Comparison of ENCODE assay signal across 15 cellular contexts in genomic region chr3:132625613-132626012, GRCh38. TPM values are rescaled to one million over a fixed set of nuclear protein-coding genes. Genes with fewer than 3 reads are reported as not detected.
DNase-seq lines count a peak whose midpoint lies in the region; ATAC-seq and TF ChIP-seq lines count a peak whose summit lies in the region.
"Had no signal": no experiment of that assay in that cellular context is flagged by ENCODE, and none has a peak within 500 bp of the region (broad histone marks: within the 10 kb centered on the region; RNA-seq: fewer than 3 reads in every experiment).

No MANE protein-coding gene starts in this region.

- peak; percentile 55 for DNase-seq in OCI-LY7 (ENCODE audit: low spot score)
- no peak for DNase-seq in occipital lobe (lab: John Stamatoyannopoulos, UW)
- DNase-seq in PC-9, result no peak
- no peak for DNase-seq in putamen (ENCODE audit: low spot score)
- DNase-seq: CD4-positive, CD25-positive, alpha-beta regulatory T cell; endodermal cell; hippocampal formation; NCI-H187 treated with DMSO at 0.1 percent for 48 hours; T-helper 2 cell had no signal

- no peaks in the 10 kb centered on the region for H3K79me2 ChIP-seq in OCI-LY7 (ENCODE audit: insufficient read depth, low read depth, low read length)
- no peaks in the 10 kb centered on the region for H3K79me2 ChIP-seq in PC-9 (ENCODE audit: low read depth)

- no peak for TF ChIP-seq POLR2A in GM18505 (IDR thresholded peaks at IDR 0.05; ENCODE audit: borderline replicate concordance, extremely low read depth, insufficient read depth, insufficient read length)

- no peaks in the 10 kb centered on the region for H3K9me2 ChIP-seq in OCI-LY7 (ENCODE audit: insufficient read depth, low read length)
- no peaks in the 10 kb centered on the region for H3K9me2 ChIP-seq in PC-9 (ENCODE audit: insufficient read depth)

- peak overlapping the region; percentile 30; the same call in 1 of the 2 replicates for H2AFZ ChIP-seq in OCI-LY7 (ENCODE audit: low read length)
- no peak overlapping the region for H2AFZ ChIP-seq in PC-9

- TF ChIP-seq CTCF in OCI-LY7 (conservative IDR thresholded peaks at IDR 0.05; ENCODE audit: low read length), result no peak
- no peak for TF ChIP-seq CTCF in PC-9 (conservative IDR thresholded peaks at IDR 0.05)

- peak; percentile 93 for ATAC-seq in GM18505 (IDR thresholded peaks at IDR 0.05; ENCODE audit: unreplicated experiment)
- ATAC-seq in GM21367 (IDR thresholded peaks at IDR 0.05; ENCODE audit: unreplicated experiment), result peak; percentile 80
- ATAC-seq in HG03060 (IDR thresholded peaks at IDR 0.05; ENCODE audit: low read depth, unreplicated experiment), result peak; percentile 65
- ATAC-seq in HG02840 (IDR thresholded peaks at IDR 0.05; ENCODE audit: low FRiP score, unreplicated experiment), result no peak

- H3F3A ChIP-seq in PC-9 (ENCODE audit: insufficient read depth, low read depth), result 0 out of 2 replicates have a peak, but pooled peaks cover 4% of the 10 kb centered on the region

- peak overlapping the region; percentile 54 for H3K4me2 ChIP-seq in OCI-LY7 (ENCODE audit: low read length)
- H3K4me2 ChIP-seq in PC-9, result no peak overlapping the region

- H3K27me3 ChIP-seq in PC-9 (ENCODE audit: insufficient read depth, low read depth), result no peaks in the 10 kb centered on the region
- H3K27me3 ChIP-seq: vagina had no signal

- CTCF ChIA-PET in OCI-LY7 (lab: Charles Lee; ENCODE audit: unreplicated experiment) (interaction anchor here (0.7 to 0.9 kb wide), 2 partner anchors 10 to 11 kb away, joined by 3 read pairs; no protein-coding TSS in a partner anchor), PC-9 (lab: Charles Lee) (no interaction called here)

- intact Hi-C loops in OCI-LY7 (cut with micrococcal nuclease; ENCODE audit: unreplicated experiment), result loop anchor here (5.0 kb wide), 1 partner anchor 208 kb away; the partner anchor contains the start of gene DNAJC13
- intact Hi-C loops in PC-9 (cut with micrococcal nuclease; ENCODE audit: unreplicated experiment), result loop anchor here (1.0 kb wide), 1 partner anchor 50 kb away; no protein-coding TSS in a partner anchor

- BruUV-seq in OCI-LY7 (replicated peaks; lab: Mats Ljungman, UMichigan) (no TSS peak), PC-9 (replicated peaks; lab: Mats Ljungman, UMichigan) (no TSS peak)

- no peaks in the 10 kb centered on the region for H4K20me1 ChIP-seq in OCI-LY7 (ENCODE audit: insufficient read depth, low read length)
- H4K20me1 ChIP-seq in PC-9 (ENCODE audit: insufficient read depth), result no peaks in the 10 kb centered on the region

- no peaks in the 10 kb centered on the region for H3K9me3 ChIP-seq in OCI-LY7 (ENCODE audit: low read length)
- no peaks in the 10 kb centered on the region; the same call in 1 of the 2 replicates for H3K9me3 ChIP-seq in PC-9 (ENCODE audit: insufficient read depth, low read depth)
- H3K9me3 ChIP-seq: vagina had no signal

- H3K4me3 ChIP-seq in OCI-LY7 (ENCODE audit: low read depth, low read length, poor library complexity, severe bottlenecking) (peak overlapping the region; percentile 7), PC-9 (no peak overlapping the region)
- H3K4me3 ChIP-seq: vagina had no signal

- H3K4me1 ChIP-seq in OCI-LY7 (ENCODE audit: insufficient read depth, low read length, poor library complexity, severe bottlenecking) (peaks cover 47% of the 10 kb centered on the region), PC-9 (replicated peaks; ENCODE audit: insufficient read depth) (peaks cover 12% of the 10 kb centered on the region; the same call in 1 of the 2 replicates)
- H3K4me1 ChIP-seq: vagina had no signal

- H3K27ac ChIP-seq in OCI-LY7 (ENCODE audit: low read depth, low read length, poor library complexity, severe bottlenecking) (peak overlapping the region; percentile 78), PC-9 (no peak overlapping the region)
- H3K27ac ChIP-seq: vagina had no signal

- POLR2A ChIA-PET in OCI-LY7 (lab: Charles Lee), result interaction anchor here (0.7 to 2.2 kb wide), 13 partner anchors 10 to 309 kb away, joined by 3 to 14 read pairs (median 3); no protein-coding TSS in a partner anchor
- POLR2A ChIA-PET in PC-9 (lab: Charles Lee; ENCODE audit: unreplicated experiment), result no interaction called here

- H3K36me3 ChIP-seq in OCI-LY7 (ENCODE audit: insufficient read depth, low read length) (peaks cover 35% of the 10 kb centered on the region), PC-9 (ENCODE audit: low read depth) (peaks cover 11% of the 10 kb centered on the region; the same call in 1 of the 2 replicates)

RNA-seq across cellular contexts. Expression of gene ACKR4, which starts 28.5 kb away (rescaled TPM):
- total RNA-seq in OCI-LY7 (2014; rRNA removed; shearing (Covaris generic)), result 2.1 and 2.4 TPM in 2 replicates
- total RNA-seq in OCI-LY7 (2022) (2.5 and 3.8 TPM in 2 replicates), occipital lobe (0.16 TPM), PC-9 (2021) (not detected in 2 replicates)
- total RNA-seq: activated CD8-positive, alpha-beta memory T cell treated with anti-CD3 and anti-CD28 coated beads for 36 hours; endodermal cell; vagina had no signal

RNA-seq across cellular contexts. Expression of gene ACAD11, which starts 34.0 kb away (rescaled TPM):
- total RNA-seq in OCI-LY7 (2014; rRNA removed; shearing (Covaris generic)), result 18.5 and 25.7 TPM in 2 replicates
- total RNA-seq in OCI-LY7 (2022) (21.7 and 23.5 TPM in 2 replicates), occipital lobe (36.0 TPM), PC-9 (2021) (13.2 and 18.5 TPM in 2 replicates)

RNA-seq across cellular contexts. Expression of gene UBA5, which starts 34.5 kb away (rescaled TPM):
- total RNA-seq in OCI-LY7 (2014; rRNA removed; shearing (Covaris generic)), result 47.5 and 60.8 TPM in 2 replicates
- 44.6 and 45.2 TPM in 2 replicates for total RNA-seq in OCI-LY7 (2022)
- total RNA-seq in occipital lobe, result 85.0 TPM
- total RNA-seq in PC-9 (2021), result 41.6 and 52.9 TPM in 2 replicates
